In the genomic region with DNA sequence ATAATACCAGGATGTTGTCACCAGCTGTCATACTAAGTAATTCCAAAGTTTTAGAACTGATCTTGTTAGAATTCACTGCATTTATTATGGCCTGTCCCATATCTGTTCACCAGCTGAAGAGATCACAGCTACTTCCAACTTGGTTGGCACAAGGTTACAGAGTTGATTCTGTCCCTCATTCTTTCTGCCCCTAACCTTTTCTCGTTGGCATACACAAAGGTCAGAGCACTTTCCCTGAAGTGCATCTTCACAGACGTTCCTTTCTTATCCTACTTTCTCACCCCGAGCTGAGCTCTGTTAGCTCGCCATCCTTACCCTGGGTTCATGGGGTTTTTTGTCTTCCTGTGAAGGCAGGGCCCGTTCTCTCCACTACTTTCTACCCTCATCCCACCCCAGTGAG, we compare ENCODE assay signal across 21 cellular contexts.
DNase-seq lines count a peak whose midpoint lies in the region; ATAC-seq and TF ChIP-seq lines count a peak whose summit lies in the region.
"Had no signal": no experiment of that assay in that cellular context is flagged by ENCODE, and none has a peak within 500 bp of the region (broad histone marks: within the 10 kb centered on the region; RNA-seq: fewer than 3 reads in every experiment).

No MANE protein-coding gene starts in this region.

- no peak overlapping the region for H3K4me3 Mint-ChIP-seq in activated naive CD8-positive, alpha-beta T cell treated with anti-CD3 and anti-CD28 coated beads, Interleukin-2, amount 50 U/mL, for 24 hours
- no peak overlapping the region for H3K4me3 Mint-ChIP-seq in activated naive CD8-positive, alpha-beta T cell treated with anti-CD3 and anti-CD28 coated beads for 36 hours
- no peak overlapping the region for H3K4me3 Mint-ChIP-seq in memory B cell
- no peak overlapping the region for H3K4me3 Mint-ChIP-seq in stimulated activated memory B cell treated with anti-CD40 and anti-IgM and Interleukin-4, amounts not matched to agents 10 μg/mL and 1 μg/mL and 100 μg/mL, for 72 hours
- H3K4me3 Mint-ChIP-seq: B cell; CD14-positive monocyte; CD4-positive, alpha-beta T cell; GM23338; H9 had no signal

- H3K27me3 ChIP-seq in RWPE2 (ENCODE audit: insufficient read depth, poor library complexity, severe bottlenecking) (no peaks in the 10 kb centered on the region), thyroid gland (no peaks in the 10 kb centered on the region)
- H3K27me3 ChIP-seq: BLaER1 had no signal

- H3K36me3 ChIP-seq in RWPE2 (ENCODE audit: low read depth) (peaks cover 4% of the 10 kb centered on the region; the same call in 1 of the 2 replicates), thyroid gland (no peaks in the 10 kb centered on the region)

- intact Hi-C loops in thyroid gland (cut with DNase I) = no loop called here

- no peaks in the 10 kb centered on the region for H3K9me3 ChIP-seq in RWPE2 (ENCODE audit: severe bottlenecking)
- H3K9me3 ChIP-seq in thyroid gland = no peaks in the 10 kb centered on the region
- H3K9me3 ChIP-seq: BLaER1 had no signal

- no peaks in the 10 kb centered on the region for H3K4me1 Mint-ChIP-seq in activated naive CD8-positive, alpha-beta T cell treated with anti-CD3 and anti-CD28 coated beads, Interleukin-2, amount 50 U/mL, for 24 hours
- H3K4me1 Mint-ChIP-seq in activated naive CD8-positive, alpha-beta T cell treated with anti-CD3 and anti-CD28 coated beads for 36 hours = peaks cover 1% of the 10 kb centered on the region
- peaks cover 18% of the 10 kb centered on the region for H3K4me1 Mint-ChIP-seq in memory B cell
- peaks cover 20% of the 10 kb centered on the region for H3K4me1 Mint-ChIP-seq in stimulated activated memory B cell treated with anti-CD40 and anti-IgM and Interleukin-4, amounts not matched to agents 10 μg/mL and 1 μg/mL and 100 μg/mL, for 72 hours
- H3K4me1 Mint-ChIP-seq: CD14-positive monocyte had no signal

- no peaks in the 10 kb centered on the region for H3K4me1 ChIP-seq in RWPE2 (ENCODE audit: insufficient read depth, poor library complexity, severe bottlenecking)
- H3K4me1 ChIP-seq in thyroid gland = no peaks in the 10 kb centered on the region

- H3K9me3 Mint-ChIP-seq in activated naive CD8-positive, alpha-beta T cell treated with anti-CD3 and anti-CD28 coated beads, Interleukin-2, amount 50 U/mL, for 24 hours = no peaks in the 10 kb centered on the region
- no peaks in the 10 kb centered on the region for H3K9me3 Mint-ChIP-seq in activated naive CD8-positive, alpha-beta T cell treated with anti-CD3 and anti-CD28 coated beads for 36 hours
- H3K9me3 Mint-ChIP-seq in memory B cell = no peaks in the 10 kb centered on the region
- H3K9me3 Mint-ChIP-seq in stimulated activated memory B cell treated with anti-CD40 and anti-IgM and Interleukin-4, amounts not matched to agents 10 μg/mL and 1 μg/mL and 100 μg/mL, for 72 hours = no peaks in the 10 kb centered on the region
- H3K9me3 Mint-ChIP-seq: CD14-positive monocyte; CD4-positive, alpha-beta T cell; CD8-positive, alpha-beta memory T cell; GM23338; H9 had no signal

- peaks cover 11% of the 10 kb centered on the region for H3K36me3 Mint-ChIP-seq in activated naive CD8-positive, alpha-beta T cell treated with anti-CD3 and anti-CD28 coated beads, Interleukin-2, amount 50 U/mL, for 24 hours (ENCODE audit: low read depth)
- H3K36me3 Mint-ChIP-seq in activated naive CD8-positive, alpha-beta T cell treated with anti-CD3 and anti-CD28 coated beads for 36 hours = peaks cover 7% of the 10 kb centered on the region
- H3K36me3 Mint-ChIP-seq in memory B cell = peaks cover 21% of the 10 kb centered on the region
- H3K36me3 Mint-ChIP-seq in stimulated activated memory B cell treated with anti-CD40 and anti-IgM and Interleukin-4, amounts not matched to agents 10 μg/mL and 1 μg/mL and 100 μg/mL, for 72 hours = peaks cover 53% of the 10 kb centered on the region

- no peak for DNase-seq in activated naive CD8-positive, alpha-beta T cell treated with anti-CD3 and anti-CD28 coated beads, Interleukin-2, amount 50 U/mL, for 24 hours
- DNase-seq in activated naive CD8-positive, alpha-beta T cell treated with anti-CD3 and anti-CD28 coated beads for 36 hours = no peak
- peak; percentile 28 for DNase-seq in RWPE2 (ENCODE audit: low spot score)
- DNase-seq in memory B cell (ENCODE audit: low spot score in 2 of 2) = no peak
- DNase-seq in thyroid gland = no peak
- no peak for DNase-seq in NCI-H774 (lab: John Stamatoyannopoulos, UW)
- DNase-seq: CD4-positive, alpha-beta T cell; CD8-positive, alpha-beta memory T cell; DMS 273 treated with DMSO at 0.1 percent for 48 hours; DMS53; DMS79 treated with DMSO at 0.1 percent for 48 hours; GF-D8; H9 had no signal

- 64% methylated on average over 5 of the region's 5 CpGs for WGBS in thyroid gland, 2 donors

- no peak for ATAC-seq in activated naive CD8-positive, alpha-beta T cell treated with anti-CD3 and anti-CD28 coated beads, Interleukin-2, amount 50 U/mL, for 24 hours
- ATAC-seq in RWPE2 (ENCODE audit: low read depth) (no peak), memory B cell (ENCODE audit: low read depth) (no peak), GM18858 (IDR thresholded peaks at IDR 0.05; ENCODE audit: unreplicated experiment) (no peak)
- ATAC-seq in stimulated activated memory B cell treated with anti-CD40 and anti-IgM and Interleukin-4, amounts not matched to agents 10 μg/mL and 1 μg/mL and 100 μg/mL, for 72 hours = no peak
- ATAC-seq: GM23338, HCT116 had no signal

- H3K4me3 ChIP-seq in RWPE2 (ENCODE audit: severe bottlenecking) (no peak overlapping the region), thyroid gland (replicated peaks in 1 of 3) (no peak overlapping the region)
- H3K4me3 ChIP-seq: BLaER1, GM23338 had no signal

- peak overlapping the region; percentile 53 for H3K27ac Mint-ChIP-seq in activated naive CD8-positive, alpha-beta T cell treated with anti-CD3 and anti-CD28 coated beads, Interleukin-2, amount 50 U/mL, for 24 hours
- no peak overlapping the region for H3K27ac Mint-ChIP-seq in activated naive CD8-positive, alpha-beta T cell treated with anti-CD3 and anti-CD28 coated beads for 36 hours
- peak overlapping the region; percentile 26 for H3K27ac Mint-ChIP-seq in memory B cell
- peak overlapping the region; percentile 61 for H3K27ac Mint-ChIP-seq in stimulated activated memory B cell treated with anti-CD40 and anti-IgM and Interleukin-4, amounts not matched to agents 10 μg/mL and 1 μg/mL and 100 μg/mL, for 72 hours
- H3K27ac Mint-ChIP-seq: B cell; CD14-positive monocyte; CD4-positive, alpha-beta T cell; GM23338; H9 had no signal

- TF ChIP-seq CTCF in RWPE2 (IDR thresholded peaks at IDR 0.05; ENCODE audit: poor library complexity, severe bottlenecking) (no peak), thyroid gland (IDR thresholded peaks at IDR 0.05) (no peak)

- no peak overlapping the region for H3K27ac ChIP-seq in RWPE2 (ENCODE audit: poor library complexity, severe bottlenecking)
- H3K27ac ChIP-seq in thyroid gland = no peak overlapping the region
- H3K27ac ChIP-seq: 22Rv1, BLaER1 had no signal

- no peak for TF ChIP-seq POLR2A in thyroid gland (IDR thresholded peaks at IDR 0.05)

- no peaks in the 10 kb centered on the region for H3K27me3 Mint-ChIP-seq in activated naive CD8-positive, alpha-beta T cell treated with anti-CD3 and anti-CD28 coated beads, Interleukin-2, amount 50 U/mL, for 24 hours
- no peaks in the 10 kb centered on the region for H3K27me3 Mint-ChIP-seq in activated naive CD8-positive, alpha-beta T cell treated with anti-CD3 and anti-CD28 coated beads for 36 hours
- H3K27me3 Mint-ChIP-seq in memory B cell = no peaks in the 10 kb centered on the region
- no peaks in the 10 kb centered on the region for H3K27me3 Mint-ChIP-seq in stimulated activated memory B cell treated with anti-CD40 and anti-IgM and Interleukin-4, amounts not matched to agents 10 μg/mL and 1 μg/mL and 100 μg/mL, for 72 hours
- H3K27me3 Mint-ChIP-seq: B cell; CD4-positive, alpha-beta T cell; CD8-positive, alpha-beta memory T cell had no signal
